In genomic region chr1:112332751-112333150, GRCh38 we compare ENCODE assay signal across 29 cellular contexts.
"Had no signal": no experiment of that assay in that cellular context is flagged by ENCODE, and none has a peak within 500 bp of the region (broad histone marks: within the 10 kb centered on the region; RNA-seq: fewer than 3 reads in every experiment).

No MANE protein-coding gene starts in this region.

- H3K27ac ChIP-seq: ascending aorta, body of pancreas, cardiac muscle cell, KMS-11, SK-N-MC had no signal

- H3K27me3 ChIP-seq: ascending aorta, body of pancreas had no signal

- DNase-seq: activated B cell treated with CpG ODN at 0.5 μM for 24 hours; activated CD4-positive, alpha-beta T cell treated with anti-CD3 and anti-CD28 coated beads for 1 hour; activated CD4-positive, alpha-beta T cell treated with anti-CD3 and anti-CD28 coated beads, Interleukin-2, amount 10 ng/mL, durations not matched to agents 24 days and 14 days; activated CD4-positive, alpha-beta T cell treated with anti-CD3 and anti-CD28 coated beads, Interleukin-2, amount 50 U/mL, for 48 hours; activated CD8-positive, alpha-beta memory T cell treated with anti-CD3 and anti-CD28 coated beads, Interleukin-2, amount 10 ng/mL, durations not matched to agents 7 days and 5 days; activated effector memory CD4-positive, alpha-beta T cell treated with anti-CD3 and anti-CD28 coated beads, Interleukin-2, amount 50 U/mL, for 16 hours; activated naive CD4-positive, alpha-beta T cell treated with Interleukin-2 at 50 U/mL for 16 hours; activated naive CD8-positive, alpha-beta T cell treated with anti-CD3 and anti-CD28 coated beads, Interleukin-2, amount 50 U/mL, for 24 hours; activated T-cell treated with anti-CD3 and anti-CD28 coated beads, Interleukin-2, amount 50 U/mL, for 4 hours; amniotic stem cell; body of pancreas; NCI-H1048; NCI-H146; NCI-H187 treated with DMSO at 0.1 percent for 48 hours; NCI-H2081 treated with DMSO at 0.1 percent for 48 hours; NCI-H446; NCI-H524; PC-3; SIG-M5; T-cell; T-helper 2 cell; T1000 had no signal

- H3K4me1 ChIP-seq: ascending aorta had no signal

- ATAC-seq: activated CD8-positive, alpha-beta memory T cell treated with anti-CD3 and anti-CD28 coated beads, Interleukin-2, amount 10 ng/mL, durations not matched to agents 7 days and 5 days; activated naive CD4-positive, alpha-beta T cell treated with anti-CD3 and anti-CD28 coated beads, Interleukin-2, amount 50 U/mL, for 72 hours; activated naive CD8-positive, alpha-beta T cell treated with anti-CD3 and anti-CD28 coated beads, Interleukin-2, amount 50 U/mL, for 24 hours; activated T-cell treated with anti-CD3 and anti-CD28 coated beads, Interleukin-2, amount 50 U/mL, for 4 hours; body of pancreas; PC-3; T-cell had no signal

- H3K9ac ChIP-seq: KMS-11 had no signal

- H3K4me3 ChIP-seq: ascending aorta, body of pancreas, cardiac muscle cell, SK-N-MC had no signal

- FAIRE-seq: RCC 7860, TTC549 had no signal

- H3K4me2 ChIP-seq: KMS-11 had no signal

- H3K36me3 ChIP-seq: ascending aorta, cardiac muscle cell had no signal

- H3K9me3 ChIP-seq: ascending aorta, body of pancreas had no signal
